In genomic region chr1:52752427-52752826, GRCh38 we compare ENCODE assay signal across 28 cellular contexts. TPM values are rescaled to one million over a fixed set of nuclear protein-coding genes. Genes with fewer than 3 reads are reported as not detected.
DNase-seq lines count a peak whose midpoint lies in the region; ATAC-seq and TF ChIP-seq lines count a peak whose summit lies in the region.
"Had no signal": no experiment of that assay in that cellular context is flagged by ENCODE, and none has a peak within 500 bp of the region (broad histone marks: within the 10 kb centered on the region; RNA-seq: fewer than 3 reads in every experiment).

No MANE protein-coding gene starts in this region.

- H3K36me3 ChIP-seq in CD4-positive, CD25-positive, alpha-beta regulatory T cell (ENCODE audit: control insufficient read depth, insufficient read depth, low read length), result peaks cover 9% of the 10 kb centered on the region
- H3K36me3 ChIP-seq: brain microvascular endothelial cell, HAP-1 had no signal

- no peak for DNase-seq in CD4-positive, CD25-positive, alpha-beta regulatory T cell
- peak; percentile 1 for DNase-seq in NCI-H226
- DNase-seq in glomerular visceral epithelial cell (ENCODE audit: extremely low spot score), result peak; percentile 25
- DNase-seq in renal cortical epithelial cell (ENCODE audit: low read depth), result peak; percentile 56
- no peak for DNase-seq in Calu3
- no peak for DNase-seq in dedifferentiated amniotic fluid mesenchymal stem cell (ENCODE audit: extremely low spot score)
- no peak for DNase-seq in dorsolateral prefrontal cortex
- DNase-seq: activated CD4-positive, alpha-beta T cell treated with anti-CD3 and anti-CD28 coated beads for 48 hours; activated CD8-positive, alpha-beta memory T cell treated with anti-CD3 and anti-CD28 coated beads for 24 hours; activated T-cell treated with anti-CD3 and anti-CD28 coated beads for 4 hours; amygdala; brain microvascular endothelial cell; CD4-positive, alpha-beta T cell; effector CD8-positive, alpha-beta T cell; left lung; MV-4-11; NCI-H1436 treated with DMSO at 0.1 percent for 48 hours; NCI-H774; stimulated activated naive B cell treated with anti-CD40 and anti-IgM and Interleukin-4, amounts not matched to agents 10 μg/mL and 1 μg/mL and 100 μg/mL, for 72 hours; T1000; upper lobe of right lung had no signal

- peaks cover 9% of the 10 kb centered on the region for H3K36me3 Mint-ChIP-seq in CD4-positive, CD25-positive, alpha-beta regulatory T cell
- H3K36me3 Mint-ChIP-seq in Calu3 (ENCODE audit: insufficient read depth, unreplicated experiment), result no peaks in the 10 kb centered on the region
- H3K36me3 Mint-ChIP-seq: activated naive CD4-positive, alpha-beta T cell treated with anti-CD3 and anti-CD28 coated beads, Interleukin-2, amount 50 U/mL, for 24 hours had no signal

- no peak overlapping the region for H3K4me3 ChIP-seq in CD4-positive, CD25-positive, alpha-beta regulatory T cell (ENCODE audit: low read depth, low read length)
- no peak overlapping the region for H3K4me3 ChIP-seq in dorsolateral prefrontal cortex
- H3K4me3 ChIP-seq: A549, HAP-1, left lung, SJSA1, upper lobe of right lung had no signal

- no peaks in the 10 kb centered on the region for H3K27me3 ChIP-seq in CD4-positive, CD25-positive, alpha-beta regulatory T cell (ENCODE audit: control insufficient read depth, insufficient read depth, low read length)
- no peaks in the 10 kb centered on the region for H3K27me3 ChIP-seq in dorsolateral prefrontal cortex
- H3K27me3 ChIP-seq: brain microvascular endothelial cell, left lung, SJSA1, upper lobe of right lung had no signal

- no peaks in the 10 kb centered on the region for H3K4me1 ChIP-seq in CD4-positive, CD25-positive, alpha-beta regulatory T cell (ENCODE audit: control insufficient read depth, insufficient read depth, low read length, poor library complexity, severe bottlenecking)

- no peak overlapping the region for H3K4me3 Mint-ChIP-seq in CD4-positive, CD25-positive, alpha-beta regulatory T cell
- no peak overlapping the region for H3K4me3 Mint-ChIP-seq in Calu3 (ENCODE audit: low read depth, unreplicated experiment)
- H3K4me3 Mint-ChIP-seq: activated naive CD4-positive, alpha-beta T cell treated with anti-CD3 and anti-CD28 coated beads, Interleukin-2, amount 50 U/mL, for 24 hours; CD4-positive, alpha-beta T cell; stimulated activated naive B cell treated with anti-CD40 and anti-IgM and Interleukin-4, amounts not matched to agents 10 μg/mL and 1 μg/mL and 100 μg/mL, for 72 hours had no signal

- CTCF ChIA-PET in Calu3 (lab: Charles Lee), result no interaction called here

- no peak for ATAC-seq in CD4-positive, CD25-positive, alpha-beta regulatory T cell (ENCODE audit: low read depth in 2 of 2)
- no peak for ATAC-seq in GM18520 (IDR thresholded peaks at IDR 0.05; ENCODE audit: unreplicated experiment)
- ATAC-seq: A549; left lung; stimulated activated naive B cell treated with anti-CD40 and anti-IgM and Interleukin-4, amounts not matched to agents 10 μg/mL and 1 μg/mL and 100 μg/mL, for 72 hours; upper lobe of right lung had no signal

- H3K4me1 Mint-ChIP-seq in CD4-positive, CD25-positive, alpha-beta regulatory T cell, result peaks cover 6 to 31% (median 17%) of the 10 kb centered on the region in 4 donors
- peaks cover 25% of the 10 kb centered on the region for H3K4me1 Mint-ChIP-seq in Calu3 (ENCODE audit: low read depth, unreplicated experiment)

- BruUV-seq in Calu3 (replicated peaks; lab: Mats Ljungman, UMichigan), result no TSS peak

- peak overlapping the region in 2 of 3 donors; percentile 48 to 60 for H3K27ac Mint-ChIP-seq in CD4-positive, CD25-positive, alpha-beta regulatory T cell
- H3K27ac Mint-ChIP-seq in Calu3 (ENCODE audit: unreplicated experiment), result no peak overlapping the region
- H3K27ac Mint-ChIP-seq: activated naive CD4-positive, alpha-beta T cell treated with anti-CD3 and anti-CD28 coated beads, Interleukin-2, amount 50 U/mL, for 24 hours; CD4-positive, alpha-beta T cell; progenitor cell of endocrine pancreas; stimulated activated naive B cell treated with anti-CD40 and anti-IgM and Interleukin-4, amounts not matched to agents 10 μg/mL and 1 μg/mL and 100 μg/mL, for 72 hours had no signal

- TF ChIP-seq CTCF in Calu3 (IDR thresholded peaks at IDR 0.05; ENCODE audit: unreplicated experiment), result no peak
- no peak for TF ChIP-seq CTCF in dorsolateral prefrontal cortex (IDR thresholded peaks at IDR 0.05 in 54 of 56, conservative IDR thresholded peaks at IDR 0.05 in 2 of 56; ENCODE audit: low read depth in 1 of 56, partially characterized antibody in 56 of 56)

- H3K9me3 ChIP-seq in CD4-positive, CD25-positive, alpha-beta regulatory T cell (ENCODE audit: control insufficient read depth in 2 of 2, low read length in 2 of 2), result no peaks in the 10 kb centered on the region
- H3K9me3 ChIP-seq: A549, HAP-1, left lung, SJSA1, upper lobe of right lung had no signal

- intact Hi-C loops in Calu3 (cut with micrococcal nuclease; ENCODE audit: unreplicated experiment), result no loop called here
- intact Hi-C loops in dorsolateral prefrontal cortex (cut with DNase I), result no loop called here

- H3K27me3 Mint-ChIP-seq in CD4-positive, CD25-positive, alpha-beta regulatory T cell, result no peaks in the 10 kb centered on the region
- no peaks in the 10 kb centered on the region for H3K27me3 Mint-ChIP-seq in Calu3 (ENCODE audit: unreplicated experiment)
- H3K27me3 Mint-ChIP-seq: activated naive CD4-positive, alpha-beta T cell treated with anti-CD3 and anti-CD28 coated beads, Interleukin-2, amount 50 U/mL, for 24 hours; CD4-positive, alpha-beta T cell; progenitor cell of endocrine pancreas; stimulated activated naive B cell treated with anti-CD40 and anti-IgM and Interleukin-4, amounts not matched to agents 10 μg/mL and 1 μg/mL and 100 μg/mL, for 72 hours had no signal

- no peaks in the 10 kb centered on the region for H3K9me3 Mint-ChIP-seq in CD4-positive, CD25-positive, alpha-beta regulatory T cell
- H3K9me3 Mint-ChIP-seq in Calu3 (ENCODE audit: low read depth, unreplicated experiment), result no peaks in the 10 kb centered on the region
- H3K9me3 Mint-ChIP-seq: activated naive CD4-positive, alpha-beta T cell treated with anti-CD3 and anti-CD28 coated beads, Interleukin-2, amount 50 U/mL, for 24 hours; CD4-positive, alpha-beta T cell; stimulated activated naive B cell treated with anti-CD40 and anti-IgM and Interleukin-4, amounts not matched to agents 10 μg/mL and 1 μg/mL and 100 μg/mL, for 72 hours had no signal

- no peak overlapping the region for H3K27ac ChIP-seq in CD4-positive, CD25-positive, alpha-beta regulatory T cell (ENCODE audit: insufficient read depth, low read length, poor library complexity, severe bottlenecking)
- no peak overlapping the region for H3K27ac ChIP-seq in dorsolateral prefrontal cortex
- H3K27ac ChIP-seq: A549, brain microvascular endothelial cell, epithelial cell of prostate, left lung, SJSA1, upper lobe of right lung had no signal

RNA-seq across cellular contexts. Expression of gene ZYG11B, which starts 26.2 kb away (rescaled TPM):
- total RNA-seq in CD4-positive, CD25-positive, alpha-beta regulatory T cell, result 21.1 TPM
- 10 to 100 TPM; 13.6 to 16.5 (median 15.0) TPM for polyA plus RNA-seq in CD4-positive, CD25-positive, alpha-beta regulatory T cell
- total RNA-seq in renal cortical epithelial cell, result 26.4 and 43.8 TPM in 2 replicates
- 14.2 and 14.8 TPM in 2 replicates for total RNA-seq in Calu3 (2022)
- 10 to 100 TPM; 45.4 to 96.2 (median 73.5) TPM for total RNA-seq in dorsolateral prefrontal cortex

RNA-seq across cellular contexts. Expression of gene COA7, which starts 54.3 kb away (rescaled TPM):
- total RNA-seq in CD4-positive, CD25-positive, alpha-beta regulatory T cell, result 5.4 TPM
- 1 to 10 TPM; 2.4 to 4.6 (median 3.2) TPM for polyA plus RNA-seq in CD4-positive, CD25-positive, alpha-beta regulatory T cell
- total RNA-seq in renal cortical epithelial cell (20.5 and 20.9 TPM in 2 replicates), Calu3 (2022) (42.4 and 43.0 TPM in 2 replicates), dorsolateral prefrontal cortex (10 to 100 TPM; 12.2 to 34.7 (median 23.8) TPM)

Comparison
In these comparisons a context has a peak if more than half of its experiments do, and no peak if none do; other contexts are left out.
1. DNase-seq: peak in NCI-H226 (single experiment), glomerular visceral epithelial cell (single experiment) and renal cortical epithelial cell (single experiment); none in CD4-positive, CD25-positive, alpha-beta regulatory T cell (0 of 3), Calu3 (single experiment), dedifferentiated amniotic fluid mesenchymal stem cell (single experiment) and dorsolateral prefrontal cortex (0 of 10).